ENCODE assay signal across 23 cellular contexts in genomic region chr7:98511175-98511574, GRCh38.
"Had no signal": no experiment of that assay in that cellular context is flagged by ENCODE, and none has a peak within 500 bp of the region (broad histone marks: within the 10 kb centered on the region; RNA-seq: fewer than 3 reads in every experiment).

No MANE protein-coding gene starts in this region.

- H3K27me3 ChIP-seq: colonic mucosa, esophagus squamous epithelium, gastrocnemius medialis, left lung had no signal

- H3K36me3 ChIP-seq: colonic mucosa, esophagus squamous epithelium, gastrocnemius medialis, heart right ventricle, left lung, lower lobe of right lung had no signal

- H3K9me3 ChIP-seq: colonic mucosa, esophagus squamous epithelium, left lung, lower lobe of right lung, mucosa of descending colon had no signal

- H3K27me3 Mint-ChIP-seq: effector memory CD8-positive, alpha-beta T cell had no signal

- H3K4me3 Mint-ChIP-seq: dendritic cell treated with granulocyte-macrophage colony-stimulating factor and Interleukin-4, amounts not matched to agents 40 ng/mL and 50 ng/mL, for 4 days; effector memory CD8-positive, alpha-beta T cell; endodermal cell; mesothelial cell of epicardium had no signal

- H3K9me3 Mint-ChIP-seq: dendritic cell treated with granulocyte-macrophage colony-stimulating factor and Interleukin-4, amounts not matched to agents 40 ng/mL and 50 ng/mL, for 4 days; effector memory CD8-positive, alpha-beta T cell; endodermal cell had no signal

- H3K4me1 ChIP-seq: colonic mucosa, esophagus squamous epithelium, gastrocnemius medialis, heart right ventricle, left lung, lower lobe of right lung had no signal

- DNase-seq: colonic mucosa; cortex of kidney; effector CD8-positive, alpha-beta T cell; effector memory CD8-positive, alpha-beta T cell; endodermal cell; erythroblast; esophagus squamous epithelium; foreskin fibroblast; foreskin melanocyte; gastrocnemius medialis; glutamatergic neuron; head of caudate nucleus; heart right ventricle; hippocampal formation; left cardiac atrium; left lung; left ventricle myocardium superior; lower lobe of right lung; mesenchymal stem cell; mucosa of descending colon had no signal

- H3K27ac Mint-ChIP-seq: dendritic cell treated with granulocyte-macrophage colony-stimulating factor and Interleukin-4, amounts not matched to agents 40 ng/mL and 50 ng/mL, for 4 days; effector memory CD8-positive, alpha-beta T cell; endodermal cell; mesothelial cell of epicardium had no signal

- H3K4me1 Mint-ChIP-seq: endodermal cell, mesothelial cell of epicardium had no signal

- H3K4me3 ChIP-seq: colonic mucosa, esophagus squamous epithelium, gastrocnemius medialis, heart right ventricle, left lung, lower lobe of right lung, mucosa of descending colon had no signal

- H3K27ac ChIP-seq: colonic mucosa, epithelial cell of prostate, esophagus squamous epithelium, gastrocnemius medialis, heart right ventricle, left lung, lower lobe of right lung had no signal

- H3K36me3 Mint-ChIP-seq: mesothelial cell of epicardium had no signal
